In the genomic region with DNA sequence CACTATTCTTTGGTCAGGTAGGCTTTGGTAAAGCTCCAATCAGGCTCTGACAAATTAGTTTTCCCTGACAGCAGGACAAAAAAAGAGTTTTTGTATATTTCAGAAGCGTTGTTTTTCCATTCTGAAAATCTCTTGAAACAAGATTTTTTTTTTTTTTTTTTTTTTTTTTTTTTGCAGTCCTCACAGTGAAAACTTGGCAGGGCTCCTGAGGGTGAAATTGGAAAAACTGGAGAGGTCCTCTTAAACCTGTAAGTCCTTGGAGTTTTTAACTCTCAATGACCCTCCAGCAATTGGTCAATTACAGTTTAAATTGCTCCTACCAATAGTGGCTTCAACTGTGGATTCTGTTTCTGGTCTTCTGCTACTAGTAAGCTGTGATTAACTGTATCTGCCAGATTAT, we compare ENCODE assay signal across 27 cellular contexts.
"Had no signal": no experiment of that assay in that cellular context is flagged by ENCODE, and none has a peak within 500 bp of the region (broad histone marks: within the 10 kb centered on the region; RNA-seq: fewer than 3 reads in every experiment).

No MANE protein-coding gene starts in this region.

- DNase-seq: activated B cell treated with CpG ODN at 0.5 μM for 24 hours; activated CD4-positive, alpha-beta memory T cell treated with anti-CD3 and anti-CD28 coated beads, Interleukin-2, amount 10 ng/mL, durations not matched to agents 7 days and 5 days; activated CD4-positive, alpha-beta T cell treated with anti-CD3 and anti-CD28 coated beads for 48 hours; activated CD4-positive, alpha-beta T cell treated with anti-CD3 and anti-CD28 coated beads, Interleukin-2, amount 10 ng/mL, durations not matched to agents 7 days and 5 days; activated CD4-positive, alpha-beta T cell treated with anti-CD3 and anti-CD28 coated beads, Interleukin-2, amount 50 U/mL, for 48 hours; activated CD4-positive, CD25-positive, alpha-beta regulatory T cell treated with anti-CD3 and anti-CD28 coated beads, Interleukin-2, amount 50 U/mL, for 72 hours; activated CD8-positive, alpha-beta memory T cell treated with anti-CD3 and anti-CD28 coated beads for 24 hours; activated CD8-positive, alpha-beta memory T cell treated with anti-CD3 and anti-CD28 coated beads, Interleukin-2, amount 10 ng/mL, durations not matched to agents 7 days and 5 days; activated CD8-positive, alpha-beta memory T cell treated with anti-CD3 and anti-CD28 coated beads, Interleukin-2, amount 50 U/mL, for 48 hours; activated CD8-positive, alpha-beta T cell treated with anti-CD3 and anti-CD28 coated beads, Interleukin-2, amount 10 ng/mL, durations not matched to agents 7 days and 5 days; activated effector memory CD4-positive, alpha-beta T cell treated with Interleukin-2 at 50 U/mL for 16 hours; activated gamma-delta T cell; activated naive CD4-positive, alpha-beta T cell treated with anti-CD3 and anti-CD28 coated beads, Interleukin-2, amount 10 ng/mL, durations not matched to agents 7 days and 5 days; activated naive CD4-positive, alpha-beta T cell treated with Interleukin-2 at 50 U/mL for 16 hours; activated naive CD8-positive, alpha-beta T cell treated with anti-CD3 and anti-CD28 coated beads, Interleukin-2, amount 10 ng/mL, durations not matched to agents 7 days and 5 days; activated naive CD8-positive, alpha-beta T cell treated with anti-CD3 and anti-CD28 coated beads, Interleukin-2, amount 50 U/mL, for 24 hours; activated T-cell treated with anti-CD3 and anti-CD28 coated beads, Interleukin-2, amount 50 U/mL, for 24 hours; activated T-cell treated with anti-CD3 and anti-CD28 coated beads, Interleukin-2, amount 50 U/mL, for 48 hours; amygdala; anterior cingulate cortex; caudate nucleus; cerebellar nuclear complex; T-helper 2 cell; T-helper 9 cell had no signal

- H3K27ac ChIP-seq: ascending aorta, cardiac muscle cell, VCaP had no signal

- H3K4me1 ChIP-seq: ascending aorta had no signal

- H3K36me3 ChIP-seq: ascending aorta, cardiac muscle cell had no signal

- ATAC-seq: activated CD8-positive, alpha-beta memory T cell treated with anti-CD3 and anti-CD28 coated beads, Interleukin-2, amount 10 ng/mL, durations not matched to agents 7 days and 5 days; activated CD8-positive, alpha-beta T cell treated with anti-CD3 and anti-CD28 coated beads, Interleukin-2, amount 10 ng/mL, durations not matched to agents 7 days and 5 days; activated naive CD8-positive, alpha-beta T cell treated with anti-CD3 and anti-CD28 coated beads, Interleukin-2, amount 50 U/mL, for 24 hours had no signal

- H3K4me3 ChIP-seq: ascending aorta, cardiac muscle cell had no signal

- H3K27me3 ChIP-seq: ascending aorta, cardiac muscle cell had no signal
